ENCODE assay signal across 29 cellular contexts in genomic region chr9:73595036-73595545, GRCh38.
"Had no signal": no experiment of that assay in that cellular context is flagged by ENCODE, and none has a peak within 500 bp of the region (broad histone marks: within the 10 kb centered on the region; RNA-seq: fewer than 3 reads in every experiment).

No MANE protein-coding gene starts in this region.

- H3K9me3 Mint-ChIP-seq: activated naive CD4-positive, alpha-beta T cell treated with anti-CD3 and anti-CD28 coated beads, Interleukin-2, amount 10 ng/mL, durations not matched to agents 7 days and 5 days; activated naive CD8-positive, alpha-beta T cell treated with anti-CD3 and anti-CD28 coated beads, Interleukin-2, amount 10 ng/mL, durations not matched to agents 7 days and 5 days; nephron had no signal

- H3K36me3 Mint-ChIP-seq: activated naive CD4-positive, alpha-beta T cell treated with anti-CD3 and anti-CD28 coated beads, Interleukin-2, amount 10 ng/mL, durations not matched to agents 7 days and 5 days; activated naive CD8-positive, alpha-beta T cell treated with anti-CD3 and anti-CD28 coated beads, Interleukin-2, amount 10 ng/mL, durations not matched to agents 7 days and 5 days; stimulated activated memory B cell treated with anti-CD40 and anti-IgM and Interleukin-4, amounts not matched to agents 10 μg/mL and 1 μg/mL and 100 μg/mL, for 72 hours had no signal

- H3K36me3 ChIP-seq: brain microvascular endothelial cell, gastrocnemius medialis, left ventricle myocardium inferior, ovary, stomach, thyroid gland, upper lobe of left lung, vagina had no signal

- DNase-seq: activated CD4-positive, alpha-beta T cell treated with anti-CD3 and anti-CD28 coated beads for 48 hours; activated CD4-positive, alpha-beta T cell treated with anti-CD3 and anti-CD28 coated beads, Interleukin-2, amount 50 U/mL, for 48 hours; activated CD8-positive, alpha-beta memory T cell treated with anti-CD3 and anti-CD28 coated beads for 24 hours; activated gamma-delta T cell; activated naive CD4-positive, alpha-beta T cell treated with anti-CD3 and anti-CD28 coated beads, Interleukin-2, amount 10 ng/mL, durations not matched to agents 7 days and 5 days; activated naive CD8-positive, alpha-beta T cell treated with anti-CD3 and anti-CD28 coated beads, Interleukin-2, amount 10 ng/mL, durations not matched to agents 7 days and 5 days; brain microvascular endothelial cell; effector memory CD8-positive, alpha-beta T cell; erythroblast; gastrocnemius medialis; glutamatergic neuron; islet precursor cell; left ventricle myocardium inferior; mesendoderm; ovary; stimulated activated CD4-positive, alpha-beta T cell treated with anti-CD3 and anti-CD28 coated beads, Interleukin-4, amount 100 ng/mL, for 4 hours; stimulated activated CD8-positive, alpha-beta memory T cell treated with anti-CD3 and anti-CD28 coated beads, Interleukin-4, amount 100 ng/mL, for 48 hours; stomach; T-helper 9 cell; thyroid gland; upper lobe of left lung had no signal

- H3K9me3 ChIP-seq: gastrocnemius medialis, left ventricle myocardium inferior, ovary, stomach, thyroid gland, upper lobe of left lung, vagina had no signal

- H3K4me1 Mint-ChIP-seq: activated naive CD4-positive, alpha-beta T cell treated with anti-CD3 and anti-CD28 coated beads, Interleukin-2, amount 10 ng/mL, durations not matched to agents 7 days and 5 days; activated naive CD8-positive, alpha-beta T cell treated with anti-CD3 and anti-CD28 coated beads, Interleukin-2, amount 10 ng/mL, durations not matched to agents 7 days and 5 days; stimulated activated memory B cell treated with anti-CD40 and anti-IgM and Interleukin-4, amounts not matched to agents 10 μg/mL and 1 μg/mL and 100 μg/mL, for 72 hours had no signal

- ATAC-seq: activated CD4-positive, CD25-positive, alpha-beta regulatory T cell treated with anti-CD3 and anti-CD28 coated beads, Interleukin-2, amount 50 U/mL, for 24 hours; effector memory CD8-positive, alpha-beta T cell; gastrocnemius medialis; sciatic nerve; stimulated activated memory B cell treated with anti-CD40 and anti-IgM and Interleukin-4, amounts not matched to agents 10 μg/mL and 1 μg/mL and 100 μg/mL, for 72 hours had no signal

- H3K4me3 ChIP-seq: coronary artery, gastrocnemius medialis, left ventricle myocardium inferior, lung, ovary, skin epidermis, stomach, thyroid gland, upper lobe of left lung, vagina had no signal

- H3K4me3 Mint-ChIP-seq: activated naive CD4-positive, alpha-beta T cell treated with anti-CD3 and anti-CD28 coated beads, Interleukin-2, amount 10 ng/mL, durations not matched to agents 7 days and 5 days; activated naive CD8-positive, alpha-beta T cell treated with anti-CD3 and anti-CD28 coated beads, Interleukin-2, amount 10 ng/mL, durations not matched to agents 7 days and 5 days; effector memory CD8-positive, alpha-beta T cell; nephron; stimulated activated memory B cell treated with anti-CD40 and anti-IgM and Interleukin-4, amounts not matched to agents 10 μg/mL and 1 μg/mL and 100 μg/mL, for 72 hours had no signal

- H3K27me3 Mint-ChIP-seq: activated naive CD4-positive, alpha-beta T cell treated with anti-CD3 and anti-CD28 coated beads, Interleukin-2, amount 10 ng/mL, durations not matched to agents 7 days and 5 days; activated naive CD8-positive, alpha-beta T cell treated with anti-CD3 and anti-CD28 coated beads, Interleukin-2, amount 10 ng/mL, durations not matched to agents 7 days and 5 days; effector memory CD8-positive, alpha-beta T cell; stimulated activated memory B cell treated with anti-CD40 and anti-IgM and Interleukin-4, amounts not matched to agents 10 μg/mL and 1 μg/mL and 100 μg/mL, for 72 hours had no signal

- H3K27me3 ChIP-seq: brain microvascular endothelial cell, gastrocnemius medialis, ovary, stomach, thyroid gland, upper lobe of left lung, vagina had no signal

- H3K27ac ChIP-seq: brain microvascular endothelial cell, coronary artery, gastrocnemius medialis, left ventricle myocardium inferior, ovary, skin epidermis, stomach, thyroid gland, upper lobe of left lung, vagina had no signal

- H3K27ac Mint-ChIP-seq: activated naive CD4-positive, alpha-beta T cell treated with anti-CD3 and anti-CD28 coated beads, Interleukin-2, amount 10 ng/mL, durations not matched to agents 7 days and 5 days; activated naive CD8-positive, alpha-beta T cell treated with anti-CD3 and anti-CD28 coated beads, Interleukin-2, amount 10 ng/mL, durations not matched to agents 7 days and 5 days; effector memory CD8-positive, alpha-beta T cell; nephron; stimulated activated memory B cell treated with anti-CD40 and anti-IgM and Interleukin-4, amounts not matched to agents 10 μg/mL and 1 μg/mL and 100 μg/mL, for 72 hours had no signal
